Comparison of ENCODE assay signal across 12 cellular contexts in genomic region chr18:76472811-76473210, GRCh38. TPM values are rescaled to one million over a fixed set of nuclear protein-coding genes. Genes with fewer than 3 reads are reported as not detected.
DNase-seq lines count a peak whose midpoint lies in the region; ATAC-seq and TF ChIP-seq lines count a peak whose summit lies in the region.
"Had no signal": no experiment of that assay in that cellular context is flagged by ENCODE, and none has a peak within 500 bp of the region (broad histone marks: within the 10 kb centered on the region; RNA-seq: fewer than 3 reads in every experiment).

No MANE protein-coding gene starts in this region.

- TF ChIP-seq CTCF in CD14-positive monocyte (IDR thresholded peaks at IDR 0.05): peak; percentile 48

- peak overlapping the region in 1 of 2 donors; percentile 46 for H3K4me3 Mint-ChIP-seq in CD14-positive monocyte
- H3K4me3 Mint-ChIP-seq in T-helper 17 cell: no peak overlapping the region
- H3K4me3 Mint-ChIP-seq: CD8-positive, alpha-beta memory T cell had no signal

- H3K27me3 Mint-ChIP-seq in CD14-positive monocyte (ENCODE audit: low read depth in 3 of 3): no peaks in the 10 kb centered on the region
- H3K27me3 Mint-ChIP-seq in T-helper 17 cell: peaks cover 10% of the 10 kb centered on the region

- DNase-seq in AML-193 (lab: John Stamatoyannopoulos, UW) (peak; percentile 63 to 66), CD14-positive monocyte (ENCODE audit: low spot score) (no peak), Kasumi-1 (lab: John Stamatoyannopoulos, UW) (peak; percentile 32 to 50), T-helper 17 cell (no peak), erythroblast (lab: John Stamatoyannopoulos, UW) (no peak)
- DNase-seq in activated effector memory CD4-positive, alpha-beta T cell treated with Interleukin-2 at 50 U/mL for 16 hours: no peak
- no peak for DNase-seq in stimulated activated CD4-positive, alpha-beta T cell treated with anti-CD3 and anti-CD28 coated beads, Interleukin-4, amount 100 ng/mL, for 4 hours
- DNase-seq: BE2C; Caco-2; CD8-positive, alpha-beta memory T cell; DMS53; HCEC 1CT had no signal

- no peaks in the 10 kb centered on the region for H3K9me3 ChIP-seq in T-helper 17 cell (ENCODE audit: control insufficient read depth, low read length, poor library complexity, severe bottlenecking)
- H3K9me3 ChIP-seq: BE2C, Caco-2 had no signal

- TF ChIP-seq POLR2A in erythroblast (IDR thresholded peaks at IDR 0.05; ENCODE audit: low read length): no peak

- H3K4me1 Mint-ChIP-seq in CD14-positive monocyte: peaks cover 93% of the 10 kb centered on the region
- H3K4me1 Mint-ChIP-seq in T-helper 17 cell: peaks cover 39% of the 10 kb centered on the region

- intact Hi-C loops in CD14-positive monocyte (cut with micrococcal nuclease): loop anchor here in 1 of 2 donors (5.0 kb wide), 1 partner anchor 71 kb away; no protein-coding TSS in a partner anchor

- H3K9me3 Mint-ChIP-seq in CD14-positive monocyte: no peaks in the 10 kb centered on the region
- H3K9me3 Mint-ChIP-seq: CD8-positive, alpha-beta memory T cell had no signal

- ATAC-seq in T-helper 17 cell: no peak

- H3K36me3 Mint-ChIP-seq in CD14-positive monocyte: peaks cover 8 to 11% of the 10 kb centered on the region in 2 donors
- peaks cover 2% of the 10 kb centered on the region for H3K36me3 Mint-ChIP-seq in T-helper 17 cell (ENCODE audit: low read depth)

- peak overlapping the region; percentile 27 to 84 (median 68) for H3K27ac Mint-ChIP-seq in CD14-positive monocyte
- H3K27ac Mint-ChIP-seq in T-helper 17 cell: peak overlapping the region; percentile 29
- H3K27ac Mint-ChIP-seq: CD8-positive, alpha-beta memory T cell had no signal

RNA-seq across cellular contexts. Expression of gene ZNF516, which starts 22.2 kb away (rescaled TPM):
- 1 to 10 TPM; 5.0 to 8.6 TPM for polyA plus RNA-seq in CD14-positive monocyte
- total RNA-seq in T-helper 17 cell: 10 to 100 TPM; 16.5 to 29.6 TPM

Comparison
In these comparisons a context has a peak if more than half of its experiments do, and no peak if none do; other contexts are left out.
1. DNase-seq: peak in AML-193 (2 of 2) and Kasumi-1 (2 of 2); none in CD14-positive monocyte (single experiment), T-helper 17 cell (0 of 3), activated effector memory CD4-positive, alpha-beta T cell treated with Interleukin-2 at 50 U/mL for 16 hours (single experiment), erythroblast (0 of 2) and stimulated activated CD4-positive, alpha-beta T cell treated with anti-CD3 and anti-CD28 coated beads, Interleukin-4, amount 100 ng/mL, for 4 hours (0 of 2).